In genomic region chr17:63001689-63002394, GRCh38 we compare ENCODE assay signal across 20 cellular contexts.
"Had no signal": no experiment of that assay in that cellular context is flagged by ENCODE, and none has a peak within 500 bp of the region (broad histone marks: within the 10 kb centered on the region; RNA-seq: fewer than 3 reads in every experiment).

No MANE protein-coding gene starts in this region.

- ATAC-seq: activated CD4-positive, CD25-positive, alpha-beta regulatory T cell treated with anti-CD3 and anti-CD28 coated beads, Interleukin-2, amount 50 U/mL, for 24 hours; heart right ventricle; left ventricle myocardium superior; sciatic nerve; stimulated activated naive B cell treated with anti-CD40 and anti-IgM and Interleukin-4, amounts not matched to agents 10 μg/mL and 1 μg/mL and 100 μg/mL, for 72 hours had no signal

- H3K36me3 ChIP-seq: brain microvascular endothelial cell, esophagus squamous epithelium, heart right ventricle, prostate gland, spleen, tibial nerve had no signal

- DNase-seq: activated effector memory CD4-positive, alpha-beta T cell treated with anti-CD3 and anti-CD28 coated beads, Interleukin-2, amount 50 U/mL, for 16 hours; brain microvascular endothelial cell; dermis blood vessel endothelial cell; endodermal cell; esophagus squamous epithelium; foreskin fibroblast; heart right ventricle; left ventricle myocardium superior; mesendoderm; nephron progenitor cell; spleen; stimulated activated CD4-positive, alpha-beta T cell treated with anti-CD3 and anti-CD28 coated beads, Interleukin-1b, Interleukin-23, amount 100 ng/mL, for 48 hours; stimulated activated naive B cell treated with anti-CD40 and anti-IgM and Interleukin-4, amounts not matched to agents 10 μg/mL and 1 μg/mL and 100 μg/mL, for 72 hours; T-helper 2 cell had no signal

- H3K27me3 ChIP-seq: brain microvascular endothelial cell, esophagus squamous epithelium, heart right ventricle, spleen, tibial nerve had no signal

- FAIRE-seq: islet of Langerhans, TTC549 had no signal

- H3K4me3 ChIP-seq: esophagus squamous epithelium, heart right ventricle, prostate gland, spleen, tibial nerve had no signal
